In genomic region chr2:227079726-227080125, GRCh38 we compare ENCODE assay signal across 26 cellular contexts.
A peak's percentile ranks its signal among the peaks of the same experiment; 100 is the strongest.
DNase-seq lines count a peak whose midpoint lies in the region; TF ChIP-seq lines count a peak whose summit lies in the region.
"Had no signal": no experiment of that assay in that cellular context is flagged by ENCODE, and none has a peak within 500 bp of the region (broad histone marks: within the 10 kb centered on the region; RNA-seq: fewer than 3 reads in every experiment).

No MANE protein-coding gene starts in this region.

- DNase-seq in BJ (ENCODE audit: low read depth) (peak; percentile 35), GM23248 (peak; percentile 39), adipocyte (ENCODE audit: low read depth) (peak; percentile 1), iris pigment epithelial cell (ENCODE audit: low read depth) (peak; percentile 62), GM19238 (ENCODE audit: insufficient read length, low spot score) (no peak), A673 (ENCODE audit: low spot score) (no peak), glutamatergic neuron (no peak)
- DNase-seq: Calu3; CD8-positive, alpha-beta memory T cell; DMS153; GF-D8; KG1; NCI-H1092 treated with DMSO at 0.1 percent for 48 hours; NCI-H146; NCI-H2029; NCI-H226; NCI-H510A treated with DMSO at 0.1 percent for 48 hours; NCI-H748 treated with DMSO at 0.1 percent for 48 hours; PC-9; RPMI8226; SHP77 had no signal

- POLR2A ChIA-PET in BJ (lab: Charles Lee), result no interaction called here
- POLR2A ChIA-PET in A673 (lab: Charles Lee; ENCODE audit: low non-redundant PET), result no interaction called here

- intact Hi-C loops in A673 (cut with micrococcal nuclease; ENCODE audit: unreplicated experiment), result no loop called here

- no peak overlapping the region for H3K4me3 ChIP-seq in BJ (ENCODE audit: low read depth, low read length)
- 0 out of 2 replicates have a peak overlapping the region, but pooled peaks have one; percentile 27 for H3K4me3 ChIP-seq in GM23248
- no peak overlapping the region for H3K4me3 ChIP-seq in adipocyte (ENCODE audit: low read length)
- no peak overlapping the region for H3K4me3 ChIP-seq in A673 (ENCODE audit: low read depth, low read length, poor library complexity, severe bottlenecking)
- H3K4me3 ChIP-seq: A549; BLaER1 treated with 17β-estradiol and CSF1 and Interleukin-3, amounts not matched to agents 10 nM and 100 nM; GM23338; HAP-1; PC-9; SK-N-MC had no signal

- peaks cover 2% of the 10 kb centered on the region for H3K27me3 Mint-ChIP-seq in glutamatergic neuron (ENCODE audit: unreplicated experiment)

- in situ Hi-C loops in GM23248 (cut with MboI), result no loop called here

- TF ChIP-seq CTCF in BJ (IDR thresholded peaks at IDR 0.05; ENCODE audit: insufficient read depth, low read depth, low read length) (no peak), A673 (conservative IDR thresholded peaks at IDR 0.05; ENCODE audit: low read depth, low read length) (no peak), glutamatergic neuron (IDR thresholded peaks at IDR 0.05; ENCODE audit: partially characterized antibody, unreplicated experiment) (no peak)

- peaks cover 5% of the 10 kb centered on the region for H3K4me1 Mint-ChIP-seq in glutamatergic neuron (ENCODE audit: low read depth, unreplicated experiment)
- H3K4me1 Mint-ChIP-seq: CD8-positive, alpha-beta memory T cell; GM23338 had no signal

- H3K36me3 Mint-ChIP-seq in glutamatergic neuron (ENCODE audit: unreplicated experiment), result no peaks in the 10 kb centered on the region
- H3K36me3 Mint-ChIP-seq: CD8-positive, alpha-beta memory T cell had no signal

- H3K27ac Mint-ChIP-seq in glutamatergic neuron (ENCODE audit: unreplicated experiment), result no peak overlapping the region
- H3K27ac Mint-ChIP-seq: CD8-positive, alpha-beta memory T cell; GM23338 had no signal

- WGBS in GM23248 (ENCODE audit: low coverage in 1 of 2, low lambda C conversion rate in 2 of 2, missing lambda C conversion rate in 2 of 2), 2 experiments, result 11% methylated on average over 6 of the region's 6 CpGs

- H3K36me3 ChIP-seq in BJ (ENCODE audit: control insufficient read depth, insufficient read depth, low read length) (no peaks in the 10 kb centered on the region), GM23248 (ENCODE audit: low read depth) (no peaks in the 10 kb centered on the region), adipocyte (ENCODE audit: control insufficient read depth, insufficient read depth, low read length, severe bottlenecking) (no peaks in the 10 kb centered on the region), A673 (ENCODE audit: insufficient read depth, low read length, poor library complexity, severe bottlenecking) (no peaks in the 10 kb centered on the region)
- H3K36me3 ChIP-seq: BLaER1 treated with 17β-estradiol and CSF1 and Interleukin-3, amounts not matched to agents 10 nM and 100 nM; HAP-1 had no signal

- H3K9me3 Mint-ChIP-seq in glutamatergic neuron (ENCODE audit: unreplicated experiment), result peaks cover 1% of the 10 kb centered on the region
- H3K9me3 Mint-ChIP-seq: GM23338 had no signal

- H3K4me2 ChIP-seq in GM23248 (ENCODE audit: unreplicated experiment), result peak overlapping the region; percentile 25
- H3K4me2 ChIP-seq: A549; BLaER1 treated with 17β-estradiol and CSF1 and Interleukin-3, amounts not matched to agents 10 nM and 100 nM; GM23338; PC-9 had no signal

- H3K27me3 ChIP-seq in BJ (ENCODE audit: control insufficient read depth, insufficient read depth, low read length) (no peaks in the 10 kb centered on the region), GM23248 (replicated peaks; ENCODE audit: insufficient read depth) (no peaks in the 10 kb centered on the region), adipocyte (replicated peaks; ENCODE audit: control insufficient read depth, insufficient read depth, low read length) (no peaks in the 10 kb centered on the region), A673 (replicated peaks; ENCODE audit: insufficient read depth, low read depth, low read length, poor library complexity) (no peaks in the 10 kb centered on the region)
- H3K27me3 ChIP-seq: BLaER1 treated with 17β-estradiol and CSF1 and Interleukin-3, amounts not matched to agents 10 nM and 100 nM had no signal

- H3F3A ChIP-seq in GM23248 (ENCODE audit: insufficient read depth), result peaks cover 24% of the 10 kb centered on the region

- peak overlapping the region; percentile 43; the same call in 1 of the 2 replicates for H2AFZ ChIP-seq in GM23248
- H2AFZ ChIP-seq: GM23338, PC-9 had no signal

- H3K79me2 ChIP-seq in GM23248 (ENCODE audit: insufficient read depth), result no peaks in the 10 kb centered on the region

- no peaks in the 10 kb centered on the region for H4K20me1 ChIP-seq in GM23248 (ENCODE audit: insufficient read depth)
- H4K20me1 ChIP-seq: BLaER1 treated with 17β-estradiol and CSF1 and Interleukin-3, amounts not matched to agents 10 nM and 100 nM had no signal

- no peak overlapping the region for H3K9ac ChIP-seq in GM23248
- H3K9ac ChIP-seq in adipocyte (ENCODE audit: low read length), result no peak overlapping the region
- H3K9ac ChIP-seq: BLaER1 treated with 17β-estradiol and CSF1 and Interleukin-3, amounts not matched to agents 10 nM and 100 nM had no signal

- H3K4me1 ChIP-seq in GM23248 (ENCODE audit: insufficient read depth), result peaks cover 31% of the 10 kb centered on the region
- H3K4me1 ChIP-seq in adipocyte (ENCODE audit: control insufficient read depth, insufficient read depth, low read length), result no peaks in the 10 kb centered on the region
- no peaks in the 10 kb centered on the region for H3K4me1 ChIP-seq in A673 (ENCODE audit: insufficient read depth, low read length, poor library complexity, severe bottlenecking)
- H3K4me1 ChIP-seq: A549; BLaER1 treated with 17β-estradiol and CSF1 and Interleukin-3, amounts not matched to agents 10 nM and 100 nM; HAP-1 had no signal

- CTCF ChIA-PET in BJ (lab: Yijun Ruan, JAX), result interaction anchor here (1.1 kb wide), 1 partner anchor 11 kb away, joined by 4 read pairs; no protein-coding TSS in a partner anchor
- CTCF ChIA-PET in A673 (lab: Charles Lee), result no interaction called here

- no peaks in the 10 kb centered on the region for H3K9me2 ChIP-seq in GM23248 (ENCODE audit: insufficient read depth)

- H3K4me3 Mint-ChIP-seq in glutamatergic neuron (ENCODE audit: unreplicated experiment), result no peak overlapping the region
- H3K4me3 Mint-ChIP-seq: CD8-positive, alpha-beta memory T cell; GM23338 had no signal

- H3K9me3 ChIP-seq in GM23248 (ENCODE audit: low read depth), result no peaks in the 10 kb centered on the region
- no peaks in the 10 kb centered on the region for H3K9me3 ChIP-seq in adipocyte (ENCODE audit: control insufficient read depth, low read length)
- H3K9me3 ChIP-seq in A673 (ENCODE audit: low read depth, low read length, poor library complexity, severe bottlenecking), result no peaks in the 10 kb centered on the region
- H3K9me3 ChIP-seq: A549, HAP-1 had no signal

- no TSS peak for BruUV-seq in A673 (replicated peaks; lab: Mats Ljungman, UMichigan)

- peak overlapping the region; percentile 8; the same call in 1 of the 2 replicates for H3K27ac ChIP-seq in GM23248
- no peak overlapping the region for H3K27ac ChIP-seq in A673 (ENCODE audit: low read depth, low read length, poor library complexity, severe bottlenecking)
- H3K27ac ChIP-seq: A549; BLaER1 treated with 17β-estradiol and CSF1 and Interleukin-3, amounts not matched to agents 10 nM and 100 nM; PC-9; SK-N-MC had no signal

Comparison
In these comparisons a context has a peak if more than half of its experiments do, and no peak if none do; other contexts are left out.
1. DNase-seq: peak in BJ (single experiment), GM23248 (single experiment), adipocyte (single experiment) and iris pigment epithelial cell (single experiment); none in GM19238 (single experiment), A673 (single experiment) and glutamatergic neuron (single experiment).